In genomic region chr5:177111720-177112394, GRCh38 we compare ENCODE assay signal across 8 cellular contexts. TPM values are rescaled to one million over a fixed set of nuclear protein-coding genes. Genes with fewer than 3 reads are reported as not detected.
DNase-seq lines count a peak whose midpoint lies in the region; ATAC-seq, FAIRE-seq and TF ChIP-seq lines count a peak whose summit lies in the region.

No MANE protein-coding gene starts in this region.

- POLR2A ChIA-PET in WTC11 (lab: Charles Lee) = interaction anchor here (1.0 kb wide), 1 partner anchor 29 kb away, joined by 4 read pairs; no protein-coding TSS in a partner anchor

- ATAC-seq in WTC11 (peak; percentile 85), HG03095 (IDR thresholded peaks at IDR 0.05; ENCODE audit: unreplicated experiment) (no peak)

- DNase-seq in NCI-H2171 treated with DMSO at 0.1 percent for 48 hours (lab: John Stamatoyannopoulos, UW) (peak; percentile 53), NCI-H2171 (lab: John Stamatoyannopoulos, UW) (no peak), NCI-H1092 (lab: John Stamatoyannopoulos, UW) (peak; percentile 17), WTC11 (ENCODE audit: low spot score) (peak; percentile 94), bronchial epithelial cell (ENCODE audit: low read depth) (peak; percentile 28)
- peak; percentile 43 for DNase-seq in stimulated activated CD8-positive, alpha-beta memory T cell treated with anti-CD3 and anti-CD28 coated beads, Interleukin-15, amount 100 ng/mL, for 1 hour (ENCODE audit: low read depth)

- TF ChIP-seq CTCF in WTC11 (IDR thresholded peaks at IDR 0.05) (peak; percentile 97), bronchial epithelial cell (IDR thresholded peaks at IDR 0.05; ENCODE audit: insufficient read depth, low read length, severe bottlenecking) (peak; percentile 98), liver (IDR thresholded peaks at IDR 0.05; ENCODE audit: low read depth, low read length, missing input control) (peak; percentile 92)

- peaks cover 11% of the 10 kb centered on the region for H3K4me1 Mint-ChIP-seq in WTC11

- no peaks in the 10 kb centered on the region for H3K9me3 ChIP-seq in liver (ENCODE audit: control insufficient read depth in 4 of 4, low read length in 3 of 4)

- peak; percentile 96 to 98 for TF ChIP-seq RAD21 in liver (IDR thresholded peaks at IDR 0.05)

- H3K36me3 ChIP-seq in bronchial epithelial cell (ENCODE audit: control insufficient read depth, insufficient read depth, low read length) (no peaks in the 10 kb centered on the region), liver (ENCODE audit: control insufficient read depth in 4 of 4, insufficient read depth in 3 of 4, low read depth in 1 of 4, low read length in 3 of 4) (no peaks in the 10 kb centered on the region)

- no peak overlapping the region for H3K9ac ChIP-seq in liver (ENCODE audit: low read depth in 1 of 2, low read length in 2 of 2)

- no peaks in the 10 kb centered on the region for H3K9me3 Mint-ChIP-seq in WTC11

- H3K27me3 ChIP-seq in bronchial epithelial cell (ENCODE audit: control insufficient read depth, insufficient read depth, low read length) = no peaks in the 10 kb centered on the region
- no peaks in the 10 kb centered on the region for H3K27me3 ChIP-seq in liver (ENCODE audit: control insufficient read depth in 4 of 4, insufficient read depth in 4 of 4, low read length in 3 of 4)

- no peak overlapping the region for H3K27ac Mint-ChIP-seq in WTC11

- peaks cover 3 to 46% (median 31%) of the 10 kb centered on the region in 4 donors for H3K4me1 ChIP-seq in liver (ENCODE audit: control insufficient read depth in 4 of 4, insufficient read depth in 4 of 4, low read length in 3 of 4)

- H3K27ac ChIP-seq in liver (ENCODE audit: low read depth in 1 of 2, low read length in 2 of 2) = no peak overlapping the region

- H3K36me3 Mint-ChIP-seq in WTC11 = no peaks in the 10 kb centered on the region

- H3K4me3 ChIP-seq in bronchial epithelial cell (ENCODE audit: low read depth, low read length) = no peak overlapping the region
- H3K4me3 ChIP-seq in liver (ENCODE audit: low read depth in 1 of 3, low read length in 3 of 3) = no peak overlapping the region

- CTCF ChIA-PET in WTC11 (lab: Charles Lee) = interaction anchor here (0.5 to 7.5 kb wide), 66 partner anchors 10 to 533 kb away, joined by 3 to 156 read pairs (median 4); partner anchors contain the start of genes FGFR4, GRK6, HK3 and NSD1

- peaks cover 5% of the 10 kb centered on the region for H3K27me3 Mint-ChIP-seq in WTC11 (ENCODE audit: low read depth)

- no peak for FAIRE-seq in bronchial epithelial cell (lab: Jason Lieb, UNC)

- H3K4me3 Mint-ChIP-seq in WTC11 = no peak overlapping the region

- 16% methylated on average over 12 of the region's 12 CpGs for WGBS in liver

TF ChIP-seq in WTC11, 78 proteins besides CTCF, POLR2A, EP300 and RAD21 (continues in another document):
- no peak for TF ChIP-seq GABPB1 (CRISPR knock-in tag; IDR thresholded peaks at IDR 0.05)
- peak; percentile 34; the same call in 1 of the 2 replicates for TF ChIP-seq ETV6 (CRISPR knock-in tag; IDR thresholded peaks at IDR 0.05)
- TF ChIP-seq ZNF425 (CRISPR knock-in tag; conservative IDR thresholded peaks at IDR 0.05) = no peak
- no peak for TF ChIP-seq ZBTB43 (CRISPR knock-in tag; IDR thresholded peaks at IDR 0.05)

TF ChIP-seq in liver, 16 proteins besides CTCF, POLR2A, EP300 and RAD21:
- no peak for TF ChIP-seq FOXA2 (IDR thresholded peaks at IDR 0.05)
- TF ChIP-seq NR2F2 (IDR thresholded peaks at IDR 0.05) = no peak
- TF ChIP-seq HNF4A (conservative IDR thresholded peaks at IDR 0.05) = no peak
- no peak for TF ChIP-seq EGR1 (IDR thresholded peaks at IDR 0.05; ENCODE audit: low read depth in 2 of 2)
- TF ChIP-seq GABPA (IDR thresholded peaks at IDR 0.05 in 1 of 2, conservative IDR thresholded peaks at IDR 0.05 in 1 of 2) = no peak
- no peak for TF ChIP-seq TAF1 (conservative IDR thresholded peaks at IDR 0.05)
- TF ChIP-seq ATF3 (IDR thresholded peaks at IDR 0.05) = no peak
- TF ChIP-seq HNF4G (IDR thresholded peaks at IDR 0.05) = no peak
- no peak for TF ChIP-seq MAX (IDR thresholded peaks at IDR 0.05)
- no peak for TF ChIP-seq REST (IDR thresholded peaks at IDR 0.05)
- no peak for TF ChIP-seq ZBTB33 (IDR thresholded peaks at IDR 0.05)
- TF ChIP-seq JUND (IDR thresholded peaks at IDR 0.05) = no peak
- TF ChIP-seq FOXA1 (IDR thresholded peaks at IDR 0.05) = no peak
- TF ChIP-seq YY1 (IDR thresholded peaks at IDR 0.05) = no peak
- no peak for TF ChIP-seq SP1 (IDR thresholded peaks at IDR 0.05)
- no peak for TF ChIP-seq RXRA (IDR thresholded peaks at IDR 0.05)

RNA-seq across cellular contexts. Expression of gene NSD1, which starts 21.7 kb away (rescaled TPM):
- total RNA-seq in WTC11 (2021) (144 to 153 TPM (median 148 TPM) in 3 replicates), bronchial epithelial cell (32.4 and 42.9 TPM in 2 replicates), liver (10 to 100 TPM; 25.8 to 34.1 TPM)
- 10 to 100 TPM in 1 of 2 donors, 1 to 10 TPM in 1; 5.3 to 12.8 TPM for polyA plus RNA-seq in liver

RNA-seq across cellular contexts. Expression of gene FGFR4, which starts 25.1 kb away (rescaled TPM):
- total RNA-seq in WTC11 (2021) = 108 to 122 TPM (median 111 TPM) in 3 replicates
- total RNA-seq in bronchial epithelial cell = 0.79 and 1.5 TPM in 2 replicates
- total RNA-seq in liver = 10 to 100 TPM; 64.4 to 72.6 TPM
- 10 to 100 TPM; 42.3 to 48.1 TPM for polyA plus RNA-seq in liver

Comparison
In these comparisons a context has a peak if more than half of its experiments do, and no peak if none do; other contexts are left out.
1. RNA of gene FGFR4, which starts 25.1 kb away (total RNA-seq): 108 to 122 TPM in WTC11 and 64.4 to 72.6 TPM in liver; 0.79 to 1.5 TPM in bronchial epithelial cell; every median in the first group is over 10 times any median in the second.
2. Peak in every context shown above with its lines, with median percentiles within 50 percentile points of each other: CTCF ChIP-seq.